Comparison of ENCODE assay signal across 16 cellular contexts in the genomic region with DNA sequence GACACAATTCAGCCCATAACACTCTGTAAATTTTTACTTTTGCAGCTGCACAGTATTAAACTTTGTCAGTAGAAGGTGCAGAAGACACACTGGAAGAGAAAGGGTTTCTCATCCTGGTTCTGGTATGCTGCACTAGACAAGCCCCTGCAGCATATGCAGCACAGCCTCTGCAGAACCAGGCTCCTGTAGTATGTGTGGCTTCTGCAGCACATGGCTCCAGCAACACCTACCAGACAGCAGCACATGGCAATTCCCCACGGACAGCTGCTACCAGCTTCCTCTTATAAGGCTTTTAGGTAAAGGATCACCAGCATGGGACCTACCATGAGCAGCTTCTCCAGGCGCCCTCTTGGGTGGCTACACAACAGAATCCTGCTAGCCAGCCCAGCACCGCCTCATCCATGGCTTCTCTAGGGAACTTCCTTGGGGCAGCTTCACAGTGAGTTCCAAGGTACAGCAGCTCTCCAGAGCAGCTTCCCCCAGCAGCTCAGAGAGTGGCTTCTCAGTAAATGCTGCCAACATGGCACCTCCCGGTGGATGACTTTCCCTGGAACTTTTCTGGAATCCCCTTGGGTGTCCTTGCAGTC.
DNase-seq lines count a peak whose midpoint lies in the region; ATAC-seq and TF ChIP-seq lines count a peak whose summit lies in the region.
"Had no signal": no experiment of that assay in that cellular context is flagged by ENCODE, and none has a peak within 500 bp of the region (broad histone marks: within the 10 kb centered on the region; RNA-seq: fewer than 3 reads in every experiment).

No MANE protein-coding gene starts in this region.

- ATAC-seq in GM18909 (IDR thresholded peaks at IDR 0.05; ENCODE audit: poor library complexity, unreplicated experiment): no peak
- ATAC-seq in GM19035 (IDR thresholded peaks at IDR 0.05; ENCODE audit: unreplicated experiment): no peak
- ATAC-seq: Panc1 had no signal

- TF ChIP-seq CTCF in CD14-positive monocyte (IDR thresholded peaks at IDR 0.05) (no peak), brain (conservative IDR thresholded peaks at IDR 0.05) (no peak)

- no peak overlapping the region for H3K4me3 Mint-ChIP-seq in CD14-positive monocyte
- no peak overlapping the region for H3K4me3 Mint-ChIP-seq in brain
- H3K4me3 Mint-ChIP-seq: CD4-positive, CD25-positive, alpha-beta regulatory T cell; HFFc6 had no signal

- no peaks in the 10 kb centered on the region for H3K4me1 Mint-ChIP-seq in CD14-positive monocyte
- H3K4me1 Mint-ChIP-seq in brain: peaks cover 26% of the 10 kb centered on the region
- H3K4me1 Mint-ChIP-seq: CD4-positive, CD25-positive, alpha-beta regulatory T cell had no signal

- H3K9me3 Mint-ChIP-seq in CD14-positive monocyte (peaks cover 0 to 4% (median 2%) of the 10 kb centered on the region in 7 donors), brain (peaks cover 0 to 4% (median 0%) of the 10 kb centered on the region in 5 experiments)

- DNase-seq in NCI-H82 (lab: John Stamatoyannopoulos, UW) (peak; percentile 66), NCI-H82 treated with DMSO at 0.1 percent for 48 hours (lab: John Stamatoyannopoulos, UW; ENCODE audit: unreplicated experiment) (no peak), CD14-positive monocyte (ENCODE audit: low spot score) (peak; percentile 38), retina (peak; percentile 21), NCI-H748 treated with DMSO at 0.1 percent for 48 hours (lab: John Stamatoyannopoulos, UW) (no peak)
- DNase-seq: CD4-positive, CD25-positive, alpha-beta regulatory T cell; DMS79; HFFc6; KG1; NCI-H1436; NCI-H2029 treated with DMSO at 0.1 percent for 48 hours; NCI-H774 had no signal

- H3K27me3 Mint-ChIP-seq in CD14-positive monocyte (ENCODE audit: low read depth in 3 of 3) (no peaks in the 10 kb centered on the region), brain (peaks cover 7% of the 10 kb centered on the region)
- H3K27me3 Mint-ChIP-seq: CD4-positive, CD25-positive, alpha-beta regulatory T cell had no signal

- H3K27ac Mint-ChIP-seq in CD14-positive monocyte (no peak overlapping the region), brain (peak overlapping the region in 3 of 5 experiments; percentile 8 to 85 (median 26))
- H3K27ac Mint-ChIP-seq: CD4-positive, CD25-positive, alpha-beta regulatory T cell; HFFc6 had no signal

- intact Hi-C loops in CD14-positive monocyte (cut with micrococcal nuclease): no loop called here

- H3K36me3 Mint-ChIP-seq in CD14-positive monocyte (no peaks in the 10 kb centered on the region), brain (no peaks in the 10 kb centered on the region)
- H3K36me3 Mint-ChIP-seq: CD4-positive, CD25-positive, alpha-beta regulatory T cell had no signal

Comparison
In these comparisons a context has a peak if more than half of its experiments do, and no peak if none do; other contexts are left out.
1. DNase-seq: peak in NCI-H82 (single experiment), CD14-positive monocyte (single experiment) and retina (single experiment); none in NCI-H82 treated with DMSO at 0.1 percent for 48 hours (single experiment) and NCI-H748 treated with DMSO at 0.1 percent for 48 hours (single experiment).
2. H3K27ac Mint-ChIP-seq: peak in brain (3 of 5); none in CD14-positive monocyte (0 of 7).